ENCODE assay signal across 8 cellular contexts in the genomic region with DNA sequence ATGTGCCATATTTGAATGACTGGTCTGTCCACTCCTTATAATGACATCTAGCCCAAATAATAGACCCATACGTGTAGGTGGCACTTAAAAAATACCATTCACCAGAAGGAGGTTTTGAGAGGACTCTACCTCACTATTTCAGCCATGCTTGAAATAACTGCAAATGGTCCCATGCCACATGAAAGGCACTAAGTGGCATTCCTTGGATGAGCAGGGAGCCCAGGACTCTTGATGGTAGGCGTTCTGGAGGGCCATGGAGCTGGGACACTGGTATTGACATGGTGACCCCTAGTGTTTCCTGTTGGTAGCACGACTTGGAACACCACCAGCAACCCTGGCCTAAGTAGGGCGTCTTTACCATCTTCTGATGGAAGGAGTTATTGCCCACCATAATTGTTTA.
DNase-seq lines count a peak whose midpoint lies in the region; TF ChIP-seq lines count a peak whose summit lies in the region.

No MANE protein-coding gene starts in this region.

- no peak overlapping the region for H3K4me2 ChIP-seq in parathyroid adenoma (ENCODE audit: low read length)

- H3K4me1 Mint-ChIP-seq in activated CD4-positive, alpha-beta T cell treated with anti-CD3 and anti-CD28 coated beads, Interleukin-2, amount 10 ng/mL, durations not matched to agents 7 days and 5 days = no peaks in the 10 kb centered on the region

- H2AFZ ChIP-seq in parathyroid adenoma = no peak overlapping the region

- no peak for TF ChIP-seq POLR2A in NB4 (IDR thresholded peaks at IDR 0.05; ENCODE audit: extremely low read depth, insufficient read length)

- H3K9me3 ChIP-seq in HEK293 (ENCODE audit: control insufficient read depth, insufficient read depth, low read depth, low read length) (no peaks in the 10 kb centered on the region), parathyroid adenoma (ENCODE audit: control insufficient read depth, low read length) (no peaks in the 10 kb centered on the region)

- CTCF ChIA-PET in HEK293 (lab: Yijun Ruan, JAX) = interaction anchor here (0.6 to 1.5 kb wide), 11 partner anchors 20 to 715 kb away, joined by 3 to 16 read pairs (median 3); partner anchors contain the start of gene ZFHX3
- CTCF ChIA-PET in activated CD4-positive, alpha-beta T cell treated with anti-CD3 and anti-CD28 coated beads, Interleukin-2, amount 10 ng/mL, durations not matched to agents 7 days and 5 days (lab: Charles Lee) = no interaction called here

- H3K27ac Mint-ChIP-seq in activated CD4-positive, alpha-beta T cell treated with anti-CD3 and anti-CD28 coated beads, Interleukin-2, amount 10 ng/mL, durations not matched to agents 7 days and 5 days = no peak overlapping the region

- DNase-seq in activated T-cell treated with anti-CD3 and anti-CD28 coated beads for 1 hour (ENCODE audit: low read depth) (peak; percentile 5), activated T-cell treated with anti-CD3 and anti-CD28 coated beads for 4 hours (no peak), NB4 (ENCODE audit: low read depth) (peak; percentile 77), germinal center (ENCODE audit: low spot score) (peak; percentile 63), GOT3 (lab: John Stamatoyannopoulos, UW) (no peak)
- DNase-seq in activated CD4-positive, alpha-beta T cell treated with anti-CD3 and anti-CD28 coated beads, Interleukin-2, amount 10 ng/mL, durations not matched to agents 7 days and 5 days = peak; percentile 33

- POLR2A ChIA-PET in HEK293 (lab: Yijun Ruan, JAX) = no interaction called here
- POLR2A ChIA-PET in activated CD4-positive, alpha-beta T cell treated with anti-CD3 and anti-CD28 coated beads, Interleukin-2, amount 10 ng/mL, durations not matched to agents 7 days and 5 days (lab: Charles Lee) = interaction anchor here (0.5 kb wide), 1 partner anchor 33 kb away, joined by 3 read pairs; no protein-coding TSS in a partner anchor

- H3K4me3 ChIP-seq in HEK293 (ENCODE audit: low read depth, low read length) (no peak overlapping the region), NB4 (ENCODE audit: low read depth, low read length) (no peak overlapping the region), parathyroid adenoma (ENCODE audit: low read depth, low read length) (no peak overlapping the region)

- H3K4me1 ChIP-seq in HEK293 (ENCODE audit: control insufficient read depth, insufficient read depth, low read length) (no peaks in the 10 kb centered on the region), parathyroid adenoma (peaks cover 2% of the 10 kb centered on the region)

- no peaks in the 10 kb centered on the region for H3K9me3 Mint-ChIP-seq in activated CD4-positive, alpha-beta T cell treated with anti-CD3 and anti-CD28 coated beads, Interleukin-2, amount 10 ng/mL, durations not matched to agents 7 days and 5 days

- H3K27ac ChIP-seq in HEK293 (ENCODE audit: extremely low read depth, low read depth, low read length) (no peak overlapping the region), parathyroid adenoma (no peak overlapping the region)

- H3K36me3 ChIP-seq in HEK293 (ENCODE audit: control insufficient read depth in 2 of 2, insufficient read depth in 1 of 2, low read length in 2 of 2) (no peaks in the 10 kb centered on the region), parathyroid adenoma (ENCODE audit: control insufficient read depth, insufficient read depth, low read length) (no peaks in the 10 kb centered on the region)

- TF ChIP-seq CTCF in HEK293 (tag by site-specific recombination; IDR thresholded peaks at IDR 0.05) (peak; percentile 65), NB4 (IDR thresholded peaks at IDR 0.05; ENCODE audit: low read depth, low read length) (peak; percentile 68), parathyroid adenoma (IDR thresholded peaks at IDR 0.05) (peak; percentile 75)

- H3K36me3 Mint-ChIP-seq in activated CD4-positive, alpha-beta T cell treated with anti-CD3 and anti-CD28 coated beads, Interleukin-2, amount 10 ng/mL, durations not matched to agents 7 days and 5 days (ENCODE audit: low read depth) = no peaks in the 10 kb centered on the region

- no peaks in the 10 kb centered on the region for H3K27me3 ChIP-seq in parathyroid adenoma (ENCODE audit: control insufficient read depth, insufficient read depth, low read length)

- H3K9ac ChIP-seq in parathyroid adenoma = no peak overlapping the region

- H3K79me2 ChIP-seq in parathyroid adenoma = no peaks in the 10 kb centered on the region

- H3K4me3 Mint-ChIP-seq in activated CD4-positive, alpha-beta T cell treated with anti-CD3 and anti-CD28 coated beads, Interleukin-2, amount 10 ng/mL, durations not matched to agents 7 days and 5 days = no peak overlapping the region

- no peaks in the 10 kb centered on the region for H3K27me3 Mint-ChIP-seq in activated CD4-positive, alpha-beta T cell treated with anti-CD3 and anti-CD28 coated beads, Interleukin-2, amount 10 ng/mL, durations not matched to agents 7 days and 5 days

TF ChIP-seq in HEK293, 187 proteins besides CTCF, POLR2A, EP300 and RAD21 (continues in another document):
- TF ChIP-seq ZNF366 (tag by site-specific recombination; conservative IDR thresholded peaks at IDR 0.05) (no peak), ZBTB7A (tag by site-specific recombination; IDR thresholded peaks at IDR 0.05; ENCODE audit: low read depth) (no peak), ZNF654 (tag by site-specific recombination; IDR thresholded peaks at IDR 0.05; ENCODE audit: low read depth) (peak; percentile 77), ZNF26 (tag by site-specific recombination; IDR thresholded peaks at IDR 0.05) (no peak), ZNF621 (tag by site-specific recombination; IDR thresholded peaks at IDR 0.05) (no peak), ZXDB (tag by site-specific recombination; IDR thresholded peaks at IDR 0.05) (0 out of 2 replicates have a peak, but pooled peaks have one; percentile 23), BCL11B (tag by site-specific recombination; IDR thresholded peaks at IDR 0.05; ENCODE audit: low read depth) (no peak), ZNF600 (tag by site-specific recombination; IDR thresholded peaks at IDR 0.05) (peak; percentile 54; the same call in 1 of the 2 replicates), ZNF785 (tag by site-specific recombination; IDR thresholded peaks at IDR 0.05) (no peak), ZNF707 (tag by site-specific recombination; IDR thresholded peaks at IDR 0.05) (no peak), ZNF626 (tag by site-specific recombination; IDR thresholded peaks at IDR 0.05) (no peak), SALL2 (tag by site-specific recombination; IDR thresholded peaks at IDR 0.05; ENCODE audit: borderline replicate concordance) (no peak), ZNF292 (tag by site-specific recombination; IDR thresholded peaks at IDR 0.05; ENCODE audit: borderline replicate concordance, low read depth) (no peak), ZNF692 (tag by site-specific recombination; IDR thresholded peaks at IDR 0.05) (0 out of 2 replicates have a peak, but pooled peaks have one; percentile 19), ZNF391 (tag by site-specific recombination; IDR thresholded peaks at IDR 0.05; ENCODE audit: borderline replicate concordance, low read depth) (no peak)
- TF ChIP-seq, protein P1, sequence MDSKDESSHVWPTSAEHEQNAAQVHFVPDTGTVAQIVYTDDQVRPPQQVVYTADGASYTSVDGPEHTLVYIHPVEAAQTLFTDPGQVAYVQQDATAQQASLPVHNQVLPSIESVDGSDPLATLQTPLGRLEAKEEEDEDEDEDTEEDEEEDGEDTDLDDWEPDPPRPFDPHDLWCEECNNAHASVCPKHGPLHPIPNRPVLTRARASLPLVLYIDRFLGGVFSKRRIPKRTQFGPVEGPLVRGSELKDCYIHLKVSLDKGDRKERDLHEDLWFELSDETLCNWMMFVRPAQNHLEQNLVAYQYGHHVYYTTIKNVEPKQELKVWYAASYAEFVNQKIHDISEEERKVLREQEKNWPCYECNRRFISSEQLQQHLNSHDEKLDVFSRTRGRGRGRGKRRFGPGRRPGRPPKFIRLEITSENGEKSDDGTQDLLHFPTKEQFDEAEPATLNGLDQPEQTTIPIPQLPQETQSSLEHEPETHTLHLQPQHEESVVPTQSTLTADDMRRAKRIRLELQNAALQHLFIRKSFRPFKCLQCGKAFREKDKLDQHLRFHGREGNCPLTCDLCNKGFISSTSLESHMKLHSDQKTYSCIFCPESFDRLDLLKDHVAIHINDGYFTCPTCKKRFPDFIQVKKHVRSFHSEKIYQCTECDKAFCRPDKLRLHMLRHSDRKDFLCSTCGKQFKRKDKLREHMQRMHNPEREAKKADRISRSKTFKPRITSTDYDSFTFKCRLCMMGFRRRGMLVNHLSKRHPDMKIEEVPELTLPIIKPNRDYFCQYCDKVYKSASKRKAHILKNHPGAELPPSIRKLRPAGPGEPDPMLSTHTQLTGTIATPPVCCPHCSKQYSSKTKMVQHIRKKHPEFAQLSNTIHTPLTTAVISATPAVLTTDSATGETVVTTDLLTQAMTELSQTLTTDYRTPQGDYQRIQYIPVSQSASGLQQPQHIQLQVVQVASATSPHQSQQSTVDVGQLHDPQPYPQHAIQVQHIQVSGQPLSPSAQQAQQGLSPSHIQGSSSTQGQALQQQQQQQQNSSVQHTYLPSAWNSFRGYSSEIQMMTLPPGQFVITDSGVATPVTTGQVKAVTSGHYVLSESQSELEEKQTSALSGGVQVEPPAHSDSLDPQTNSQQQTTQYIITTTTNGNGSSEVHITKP (tag by site-specific recombination; IDR thresholded peaks at IDR 0.05) = no peak

Comparison
In these comparisons a context has a peak if more than half of its experiments do, and no peak if none do; other contexts are left out.
1. DNase-seq: peak in activated T-cell treated with anti-CD3 and anti-CD28 coated beads for 1 hour (single experiment), NB4 (single experiment), activated CD4-positive, alpha-beta T cell treated with anti-CD3 and anti-CD28 coated beads, Interleukin-2, amount 10 ng/mL, durations not matched to agents 7 days and 5 days (single experiment) and germinal center (single experiment); none in activated T-cell treated with anti-CD3 and anti-CD28 coated beads for 4 hours (single experiment) and GOT3 (single experiment).
2. Peak in every context shown above with its lines, with median percentiles within 50 percentile points of each other: CTCF ChIP-seq.